ENCODE assay signal across 8 cellular contexts in genomic region chr3:58349792-58350626, GRCh38. TPM values are rescaled to one million over a fixed set of nuclear protein-coding genes. Genes with fewer than 3 reads are reported as not detected.
DNase-seq lines count a peak whose midpoint lies in the region; ATAC-seq and TF ChIP-seq lines count a peak whose summit lies in the region.

No MANE protein-coding gene starts in this region.

- no peak for TF ChIP-seq EP300 in stomach (IDR thresholded peaks at IDR 0.05)

- H4K20me1 ChIP-seq in BLaER1: no peaks in the 10 kb centered on the region

- no TSS peak for BruUV-seq in A673 (replicated peaks; lab: Mats Ljungman, UMichigan)

- H3K4me1 ChIP-seq in BLaER1 (peaks cover 96% of the 10 kb centered on the region), stomach (peaks cover 0 to 48% (median 19%) of the 10 kb centered on the region in 4 donors), A673 (ENCODE audit: insufficient read depth, low read length, poor library complexity, severe bottlenecking) (peaks cover 7% of the 10 kb centered on the region)

- H3K27me3 ChIP-seq in BLaER1 (no peaks in the 10 kb centered on the region), stomach (no peaks in the 10 kb centered on the region), A673 (replicated peaks; ENCODE audit: insufficient read depth, low read depth, low read length, poor library complexity) (no peaks in the 10 kb centered on the region), H7 (ENCODE audit: control insufficient read depth, insufficient read depth, low read length) (no peaks in the 10 kb centered on the region)

- H3K4me2 ChIP-seq in BLaER1: peak overlapping the region; percentile 92

- TF ChIP-seq CTCF in stomach (IDR thresholded peaks at IDR 0.05): no peak
- no peak for TF ChIP-seq CTCF in A673 (conservative IDR thresholded peaks at IDR 0.05; ENCODE audit: low read depth, low read length)

- peak; percentile 69 for DNase-seq in SIG-M5 (lab: John Stamatoyannopoulos, UW)
- peak; percentile 51 for DNase-seq in stomach
- no peak for DNase-seq in stimulated activated naive CD4-positive, alpha-beta T cell treated with Interleukin-2 at 50 U/mL for 16 hours (lab: John Stamatoyannopoulos, UW)
- DNase-seq in A673 (ENCODE audit: low spot score): no peak
- no peak for DNase-seq in H7

- H3K36me3 ChIP-seq in BLaER1 (peaks cover 15% of the 10 kb centered on the region), stomach (no peaks in the 10 kb centered on the region), A673 (ENCODE audit: insufficient read depth, low read length, poor library complexity, severe bottlenecking) (no peaks in the 10 kb centered on the region), H7 (replicated peaks; ENCODE audit: control insufficient read depth, insufficient read depth, low read length) (no peaks in the 10 kb centered on the region)

- WGBS in stomach, 5 donors: 67 to 83% (median 71%) methylated on average over 7 of the region's 7 CpGs

- peak; percentile 87 for ATAC-seq in GM18909 (IDR thresholded peaks at IDR 0.05; ENCODE audit: poor library complexity, unreplicated experiment)
- ATAC-seq in HG03045 (IDR thresholded peaks at IDR 0.05; ENCODE audit: unreplicated experiment): peak; percentile 78

- intact Hi-C loops in stomach (cut with DNase I; ENCODE audit: low total_unique reads): no loop called here
- intact Hi-C loops in A673 (cut with micrococcal nuclease; ENCODE audit: unreplicated experiment): no loop called here

- H3K9me3 ChIP-seq in BLaER1 (no peaks in the 10 kb centered on the region), stomach (no peaks in the 10 kb centered on the region), A673 (ENCODE audit: low read depth, low read length, poor library complexity, severe bottlenecking) (no peaks in the 10 kb centered on the region)

- H3K4me3 ChIP-seq in BLaER1: peak overlapping the region; percentile 56
- H3K4me3 ChIP-seq in stomach: no peak overlapping the region
- no peak overlapping the region for H3K4me3 ChIP-seq in A673 (ENCODE audit: low read depth, low read length, poor library complexity, severe bottlenecking)
- H3K4me3 ChIP-seq in H7 (ENCODE audit: insufficient read depth, low read depth, low read length): no peak overlapping the region

- H3K9ac ChIP-seq in BLaER1: peak overlapping the region; percentile 81

- TF ChIP-seq POLR2A in stomach (IDR thresholded peaks at IDR 0.05): no peak

- CTCF ChIA-PET in A673 (lab: Charles Lee): no interaction called here

- POLR2A ChIA-PET in A673 (lab: Charles Lee; ENCODE audit: low non-redundant PET): no interaction called here

- H3K27ac ChIP-seq in BLaER1 (peak overlapping the region; percentile 97), stomach (peak overlapping the region in 2 of 5 donors; percentile 6 to 39), A673 (ENCODE audit: low read depth, low read length, poor library complexity, severe bottlenecking) (no peak overlapping the region)

RNA-seq across cellular contexts. Expression of gene PXK, which starts 17.3 kb away (rescaled TPM):
- total RNA-seq in stomach (10 to 100 TPM; 16.7 to 54.0 (median 38.8) TPM), A673 (2021) (13.2 and 14.2 TPM in 2 replicates)
- polyA plus RNA-seq in stomach: 10 to 100 TPM in 2 of 3 donors, 1 to 10 TPM in 1; 8.3 to 26.1 (median 14.5) TPM
- total RNA-seq in H7 (2014; rRNA removed; shearing (Covaris generic)): 12.9 and 14.0 TPM in 2 replicates

RNA-seq across cellular contexts. Expression of gene HTD2, which starts 43.7 kb away (rescaled TPM):
- total RNA-seq in stomach (10 to 100 TPM in 2 of 5 donors, 1 to 10 TPM in 1, not detected in 2; 7.0 to 57.6 (median 28.1) TPM), A673 (2021) (9.0 and 9.6 TPM in 2 replicates)
- polyA plus RNA-seq in stomach: 1 to 10 TPM; 3.1 to 7.0 (median 6.0) TPM
- 12.3 and 18.2 TPM in 2 replicates for total RNA-seq in H7 (2014; rRNA removed; shearing (Covaris generic))

RNA-seq across cellular contexts. Expression of gene RPP14, which starts 44.0 kb away (rescaled TPM):
- total RNA-seq in stomach: 10 to 100 TPM in 3 of 5 donors, 1 to 10 TPM in 2; 4.1 to 23.5 (median 11.6) TPM
- polyA plus RNA-seq in stomach: 10 to 100 TPM in 1 of 3 donors, 1 to 10 TPM in 2; 7.4 to 10.1 (median 9.7) TPM
- 17.4 and 18.2 TPM in 2 replicates for total RNA-seq in A673 (2021)
- 13.0 and 22.0 TPM in 2 replicates for total RNA-seq in H7 (2014; rRNA removed; shearing (Covaris generic))

Comparison
In these comparisons a context has a peak if more than half of its experiments do, and no peak if none do; other contexts are left out.
1. DNase-seq: peak in SIG-M5 (single experiment) and stomach (single experiment); none in stimulated activated naive CD4-positive, alpha-beta T cell treated with Interleukin-2 at 50 U/mL for 16 hours (single experiment), A673 (single experiment) and H7 (single experiment).